1 cellular context compared by ENCODE assay signal in the genomic region with DNA sequence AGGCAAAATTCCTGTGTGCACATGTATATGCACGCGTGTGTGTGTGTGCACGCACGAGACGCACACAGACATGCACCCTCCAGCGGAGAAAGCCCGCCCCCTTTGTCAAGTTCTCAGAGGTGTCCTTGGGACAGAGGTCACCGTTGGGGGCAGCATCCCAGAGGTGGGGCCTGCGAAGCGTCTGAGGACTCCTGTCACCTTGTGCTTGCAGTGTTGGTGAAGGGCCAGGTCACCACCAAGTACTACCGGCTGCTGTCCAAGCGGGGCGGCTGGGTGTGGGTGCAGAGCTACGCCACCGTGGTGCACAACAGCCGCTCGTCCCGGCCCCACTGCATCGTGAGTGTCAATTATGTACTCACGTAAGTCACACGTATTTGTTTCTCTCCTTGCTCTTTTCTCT.
TF ChIP-seq lines count a peak whose summit lies in the region.

No MANE protein-coding gene starts in this region.

TF ChIP-seq in WTC11, 78 proteins besides CTCF, POLR2A, EP300 and RAD21 (continued from another document):
- TF ChIP-seq, protein P1, sequence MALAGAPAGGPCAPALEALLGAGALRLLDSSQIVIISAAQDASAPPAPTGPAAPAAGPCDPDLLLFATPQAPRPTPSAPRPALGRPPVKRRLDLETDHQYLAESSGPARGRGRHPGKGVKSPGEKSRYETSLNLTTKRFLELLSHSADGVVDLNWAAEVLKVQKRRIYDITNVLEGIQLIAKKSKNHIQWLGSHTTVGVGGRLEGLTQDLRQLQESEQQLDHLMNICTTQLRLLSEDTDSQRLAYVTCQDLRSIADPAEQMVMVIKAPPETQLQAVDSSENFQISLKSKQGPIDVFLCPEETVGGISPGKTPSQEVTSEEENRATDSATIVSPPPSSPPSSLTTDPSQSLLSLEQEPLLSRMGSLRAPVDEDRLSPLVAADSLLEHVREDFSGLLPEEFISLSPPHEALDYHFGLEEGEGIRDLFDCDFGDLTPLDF (CRISPR knock-in tag; IDR thresholded peaks at IDR 0.05): no peak
- TF ChIP-seq ZNF416 (CRISPR knock-in tag; IDR thresholded peaks at IDR 0.05): no peak
